ENCODE assay signal across 8 cellular contexts in the genomic region with DNA sequence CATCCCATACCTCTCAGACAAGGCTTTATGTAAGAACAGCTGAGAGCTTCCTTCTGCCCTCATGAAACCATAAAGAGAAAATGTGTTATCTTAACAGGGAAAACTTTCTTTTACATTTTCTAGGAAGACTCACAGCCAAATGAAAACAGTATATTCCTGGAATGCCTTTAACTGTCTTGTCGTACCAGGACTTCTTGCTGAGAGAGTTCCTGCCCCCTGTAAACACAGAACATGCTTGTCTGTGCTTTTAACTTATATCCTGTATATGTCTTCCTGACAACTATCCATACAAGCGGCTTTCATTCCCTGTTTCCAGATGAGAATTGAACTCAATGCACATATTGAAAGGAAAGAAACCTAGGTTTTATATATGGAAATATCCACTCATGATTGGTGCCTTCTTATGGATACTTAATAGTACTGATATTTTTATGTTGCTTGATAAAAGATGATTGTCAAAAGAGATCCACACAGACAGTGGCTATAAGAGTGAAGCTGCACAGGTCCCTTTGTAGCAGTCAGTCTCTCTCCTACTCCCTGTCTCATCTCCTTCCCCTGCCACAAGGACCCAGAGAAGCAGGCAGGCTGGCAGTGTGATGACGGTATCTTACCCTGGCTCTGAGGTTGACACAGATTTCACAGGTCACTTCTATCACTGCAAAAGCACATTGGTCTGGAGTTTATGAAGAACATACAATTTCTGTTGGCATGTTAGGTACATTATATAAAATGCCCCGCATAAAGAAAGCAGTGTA.
DNase-seq lines count a peak whose midpoint lies in the region; ATAC-seq, FAIRE-seq and TF ChIP-seq lines count a peak whose summit lies in the region.

No MANE protein-coding gene starts in this region.

- DNase-seq in AG08395 (ENCODE audit: low spot score) (peak; percentile 9), dermis blood vessel endothelial cell (peak; percentile 42), D721Med (ENCODE audit: insufficient read length, low spot score) (no peak), SK-N-DZ (ENCODE audit: low spot score) (no peak)
- peak; percentile 11 to 18 for DNase-seq in stimulated activated CD4-positive, alpha-beta T cell treated with anti-CD3 and anti-CD28 coated beads, Interleukin-2, amount 100 ng/mL, for 48 hours

- ATAC-seq in GM19397 (IDR thresholded peaks at IDR 0.05; ENCODE audit: unreplicated experiment) (peak; percentile 49), HG03457 (IDR thresholded peaks at IDR 0.05; ENCODE audit: unreplicated experiment) (peak; percentile 34)
- peak; percentile 24 to 34 for ATAC-seq in activated CD4-positive, CD25-positive, alpha-beta regulatory T cell treated with anti-CD3 and anti-CD28 coated beads, Interleukin-2, amount 50 U/mL, for 24 hours

- FAIRE-seq in D721Med (lab: Jason Lieb, UNC): no peak

- TF ChIP-seq CTCF in D721Med (IDR thresholded peaks at IDR 0.05; ENCODE audit: insufficient read depth, missing control alignments): no peak

Comparison
In these comparisons a context has a peak if more than half of its experiments do, and no peak if none do; other contexts are left out.
1. DNase-seq: peak in AG08395 (single experiment), dermis blood vessel endothelial cell (single experiment) and stimulated activated CD4-positive, alpha-beta T cell treated with anti-CD3 and anti-CD28 coated beads, Interleukin-2, amount 100 ng/mL, for 48 hours (2 of 2); none in D721Med (single experiment) and SK-N-DZ (single experiment).
2. Peak in every context shown above with its lines, with median percentiles within 50 percentile points of each other: ATAC-seq.